26 cellular contexts compared by ENCODE assay signal in the genomic region with DNA sequence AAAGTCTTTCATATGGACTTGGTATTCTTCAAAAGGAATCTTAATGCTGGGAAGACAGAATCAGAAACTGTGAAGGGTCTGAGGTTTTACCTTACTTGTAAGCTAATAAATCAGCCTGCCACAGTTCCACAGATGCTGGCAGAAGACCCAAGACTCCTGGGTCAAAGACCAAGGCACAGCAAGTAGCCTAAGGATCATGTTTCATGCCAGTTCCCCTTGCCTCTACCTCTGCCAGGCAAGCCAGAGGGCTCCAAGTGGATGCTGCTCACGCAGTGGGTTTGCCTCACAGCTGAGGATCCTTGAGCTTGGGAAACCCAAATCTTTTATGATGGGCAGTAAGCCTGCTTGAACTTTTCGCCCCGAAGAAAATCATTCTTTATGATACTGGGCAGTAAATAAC.
"Had no signal": no experiment of that assay in that cellular context is flagged by ENCODE, and none has a peak within 500 bp of the region (broad histone marks: within the 10 kb centered on the region; RNA-seq: fewer than 3 reads in every experiment).

No MANE protein-coding gene starts in this region.

- H3K27me3 ChIP-seq: adrenal gland, ascending aorta, brain microvascular endothelial cell, pancreas, right lobe of liver, tibial artery had no signal

- H3K4me3 Mint-ChIP-seq: activated naive CD8-positive, alpha-beta T cell; activated T-cell treated with anti-CD3 and anti-CD28 coated beads, Interleukin-2, amount 50 U/mL, for 24 hours; immature natural killer cell; naive thymus-derived CD4-positive, alpha-beta T cell; stimulated activated effector memory CD8-positive, alpha-beta T cell treated with anti-CD3 and anti-CD28 coated beads, Interleukin-12 subunit alpha, Interleukin-12 subunit beta, amount 100 ng/mL, for 72 hours; stimulated activated naive CD8-positive, alpha-beta T cell treated with anti-CD3 and anti-CD28 coated beads, Interleukin-15, amount 100 ng/mL, for 72 hours had no signal

- H3K4me1 ChIP-seq: ascending aorta, left ventricle myocardium inferior, pancreas, right lobe of liver, tibial artery had no signal

- H3K27ac ChIP-seq: adrenal gland, ascending aorta, brain microvascular endothelial cell, left ventricle myocardium inferior, pancreas, right lobe of liver, skin epidermis, tibial artery had no signal

- H3K36me3 ChIP-seq: adrenal gland, ascending aorta, brain microvascular endothelial cell, left ventricle myocardium inferior, pancreas, right lobe of liver, tibial artery had no signal

- DNase-seq: activated CD4-positive, alpha-beta T cell treated with anti-CD3 and anti-CD28 coated beads, Interleukin-2, amount 50 U/mL, for 4 hours; activated CD8-positive, alpha-beta memory T cell treated with anti-CD3 and anti-CD28 coated beads for 24 hours; activated CD8-positive, alpha-beta memory T cell treated with anti-CD3 and anti-CD28 coated beads, Interleukin-2, amount 50 U/mL, for 4 hours; activated naive CD4-positive, alpha-beta T cell; activated T-cell treated with anti-CD3 and anti-CD28 coated beads, Interleukin-2, amount 50 U/mL, for 24 hours; adrenal gland; brain microvascular endothelial cell; central memory CD4-positive, alpha-beta T cell; dermis blood vessel endothelial cell; effector CD8-positive, alpha-beta T cell; erythroblast; immature natural killer cell; kidney glomerular epithelial cell; left ventricle myocardium inferior; naive thymus-derived CD4-positive, alpha-beta T cell; pancreas; right lobe of liver; stimulated activated CD4-positive, alpha-beta T cell treated with anti-CD3 and anti-CD28 coated beads, Interleukin-1b, Interleukin-23, amount 100 ng/mL, for 48 hours; stimulated activated naive CD8-positive, alpha-beta T cell treated with anti-CD3 and anti-CD28 coated beads, Interleukin-15, amount 100 ng/mL, for 72 hours; T-helper 9 cell; tibial artery had no signal

- H3K27ac Mint-ChIP-seq: activated naive CD8-positive, alpha-beta T cell; activated T-cell treated with anti-CD3 and anti-CD28 coated beads, Interleukin-2, amount 50 U/mL, for 24 hours; activated T-helper 2 cell treated with anti-CD3 and anti-CD28 coated beads, Interferon-gamma antibody, Interleukin-2, Interleukin-4, amounts not matched to agents 10 μg/mL and 5 μg/mL and 100 μg/mL, durations not matched to agents 14 hours and 24 hours and 36 hours; immature natural killer cell; naive thymus-derived CD4-positive, alpha-beta T cell; stimulated activated effector memory CD8-positive, alpha-beta T cell treated with anti-CD3 and anti-CD28 coated beads, Interleukin-12 subunit alpha, Interleukin-12 subunit beta, amount 100 ng/mL, for 72 hours; stimulated activated naive CD8-positive, alpha-beta T cell treated with anti-CD3 and anti-CD28 coated beads, Interleukin-15, amount 100 ng/mL, for 72 hours had no signal

- H3K9me3 ChIP-seq: adrenal gland, ascending aorta, pancreas, right lobe of liver, tibial artery had no signal

- H3K36me3 Mint-ChIP-seq: activated naive CD8-positive, alpha-beta T cell; stimulated activated effector memory CD8-positive, alpha-beta T cell treated with anti-CD3 and anti-CD28 coated beads, Interleukin-12 subunit alpha, Interleukin-12 subunit beta, amount 100 ng/mL, for 72 hours had no signal

- H3K9me3 Mint-ChIP-seq: stimulated activated naive CD8-positive, alpha-beta T cell treated with anti-CD3 and anti-CD28 coated beads, Interleukin-15, amount 100 ng/mL, for 72 hours had no signal

- H3K4me1 Mint-ChIP-seq: immature natural killer cell; stimulated activated effector memory CD8-positive, alpha-beta T cell treated with anti-CD3 and anti-CD28 coated beads, Interleukin-12 subunit alpha, Interleukin-12 subunit beta, amount 100 ng/mL, for 72 hours; stimulated activated naive CD8-positive, alpha-beta T cell treated with anti-CD3 and anti-CD28 coated beads, Interleukin-15, amount 100 ng/mL, for 72 hours had no signal

- H3K4me3 ChIP-seq: adrenal gland, ascending aorta, left ventricle myocardium inferior, pancreas, right lobe of liver, skin epidermis, tibial artery had no signal
